In genomic region chr5:118561971-118562370, GRCh38 we compare ENCODE assay signal across 15 cellular contexts.
DNase-seq lines count a peak whose midpoint lies in the region; ATAC-seq and TF ChIP-seq lines count a peak whose summit lies in the region.
"Had no signal": no experiment of that assay in that cellular context is flagged by ENCODE, and none has a peak within 500 bp of the region (broad histone marks: within the 10 kb centered on the region; RNA-seq: fewer than 3 reads in every experiment).

No MANE protein-coding gene starts in this region.

- H3K4me3 ChIP-seq in heart left ventricle (peak overlapping the region in 9 of 12 donors; percentile 5 to 51 (median 38)), right atrium auricular region (peak overlapping the region; percentile 10 to 37)
- H3K4me3 ChIP-seq: GM12878, GM23338 had no signal

- no peak for TF ChIP-seq CTCF in heart left ventricle (IDR thresholded peaks at IDR 0.05)
- TF ChIP-seq CTCF in right atrium auricular region (IDR thresholded peaks at IDR 0.05): no peak
- TF ChIP-seq CTCF in chondrocyte (IDR thresholded peaks at IDR 0.05): no peak

- peak; percentile 80 to 93 (median 92) for ATAC-seq in heart left ventricle
- ATAC-seq: GM12878, GM23338 had no signal

- TF ChIP-seq POLR2A in heart left ventricle (IDR thresholded peaks at IDR 0.05): no peak

- no peak overlapping the region for H3K4me3 Mint-ChIP-seq in chondrocyte (ENCODE audit: unreplicated experiment)
- H3K4me3 Mint-ChIP-seq: B cell; CD4-positive, alpha-beta T cell; GM23338 had no signal

- H3K9me3 ChIP-seq in heart left ventricle: no peaks in the 10 kb centered on the region
- no peaks in the 10 kb centered on the region for H3K9me3 ChIP-seq in right atrium auricular region

- peaks cover 24% of the 10 kb centered on the region for H3K4me1 Mint-ChIP-seq in chondrocyte (ENCODE audit: low read depth)
- H3K4me1 Mint-ChIP-seq: B cell had no signal

- peak; percentile 29 for DNase-seq in COR-L47 (lab: John Stamatoyannopoulos, UW)
- DNase-seq in NCI-H146 (lab: John Stamatoyannopoulos, UW): peak; percentile 86
- peak in 3 of 5 donors; percentile 20 to 70 (median 42) for DNase-seq in heart left ventricle
- DNase-seq in right atrium auricular region (ENCODE audit: low spot score): no peak
- no peak for DNase-seq in NCI-H2107 treated with DMSO at 0.1 percent for 48 hours (lab: John Stamatoyannopoulos, UW; ENCODE audit: unreplicated experiment)
- no peak for DNase-seq in chondrocyte (ENCODE audit: low spot score)
- no peak for DNase-seq in HT-29 (ENCODE audit: low spot score)
- DNase-seq: C1 segment of cervical spinal cord; CD4-positive, alpha-beta T cell; DMS79; H7 had no signal

- intact Hi-C loops in heart left ventricle (cut with DNase I): no loop called here

- H3K4me1 ChIP-seq in heart left ventricle: peaks cover 0 to 15% (median 0%) of the 10 kb centered on the region in 12 donors
- peaks cover 0 to 6% of the 10 kb centered on the region in 2 donors for H3K4me1 ChIP-seq in right atrium auricular region

- no peaks in the 10 kb centered on the region for H3K9me3 Mint-ChIP-seq in chondrocyte (ENCODE audit: low read depth)
- H3K9me3 Mint-ChIP-seq: CD4-positive, alpha-beta T cell; GM23338 had no signal

- H3K36me3 Mint-ChIP-seq in chondrocyte (ENCODE audit: low read depth): peaks cover 2% of the 10 kb centered on the region

- no peaks in the 10 kb centered on the region for H3K27me3 Mint-ChIP-seq in chondrocyte (ENCODE audit: low read depth)
- H3K27me3 Mint-ChIP-seq: B cell; CD4-positive, alpha-beta T cell had no signal

- H3K27ac ChIP-seq in heart left ventricle (peak overlapping the region in 8 of 12 donors; percentile 2 to 69 (median 56)), right atrium auricular region (peak overlapping the region; percentile 38 to 77)
- H3K27ac ChIP-seq: HL-60 had no signal

- no peaks in the 10 kb centered on the region for H3K36me3 ChIP-seq in heart left ventricle
- H3K36me3 ChIP-seq in right atrium auricular region: no peaks in the 10 kb centered on the region

- H3K27me3 ChIP-seq in heart left ventricle (no peaks in the 10 kb centered on the region), right atrium auricular region (no peaks in the 10 kb centered on the region)

- 36 to 63% (median 47%) methylated on average over 3 of the region's 3 CpGs for WGBS in heart left ventricle, 4 donors

- no peak overlapping the region for H3K27ac Mint-ChIP-seq in chondrocyte (ENCODE audit: unreplicated experiment)
- H3K27ac Mint-ChIP-seq: B cell; CD4-positive, alpha-beta T cell; GM23338 had no signal

Comparison
In these comparisons a context has a peak if more than half of its experiments do, and no peak if none do; other contexts are left out.
1. DNase-seq: peak in COR-L47 (single experiment), NCI-H146 (single experiment) and heart left ventricle (3 of 5); none in right atrium auricular region (single experiment), NCI-H2107 treated with DMSO at 0.1 percent for 48 hours (single experiment), chondrocyte (single experiment) and HT-29 (single experiment).